In the genomic region with DNA sequence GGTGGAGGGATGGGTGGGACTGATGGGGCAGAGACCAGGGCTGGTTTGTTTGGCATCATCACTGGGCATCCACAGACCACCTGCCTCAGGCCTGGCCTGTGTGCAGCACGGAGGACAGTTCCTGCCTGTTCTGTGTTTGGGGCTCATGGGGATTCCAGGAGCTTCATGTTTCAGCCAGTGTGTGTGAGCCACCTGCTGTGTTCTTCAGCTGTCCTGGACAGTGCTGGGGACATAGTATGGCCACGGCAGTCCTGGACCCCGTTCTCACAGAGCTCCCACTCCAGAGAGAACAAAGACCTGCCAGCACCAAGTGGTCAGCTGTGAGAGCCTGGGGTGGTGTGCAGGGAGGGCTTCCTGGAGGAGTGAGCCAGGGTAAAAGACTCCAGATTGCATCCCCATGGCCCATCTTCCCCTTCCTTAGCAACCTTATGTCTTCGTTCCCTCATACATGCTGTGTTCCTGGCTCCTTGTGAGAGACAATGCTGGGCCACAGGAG, we compare ENCODE assay signal across 8 cellular contexts. TPM values are rescaled to one million over a fixed set of nuclear protein-coding genes. Genes with fewer than 3 reads are reported as not detected.
DNase-seq lines count a peak whose midpoint lies in the region; ATAC-seq and TF ChIP-seq lines count a peak whose summit lies in the region.

No MANE protein-coding gene starts in this region.

- CTCF ChIA-PET in SK-N-SH (lab: Yijun Ruan, JAX) = interaction anchor here (0.6 to 5.5 kb wide), 26 partner anchors 10 to 338 kb away, joined by 3 to 105 read pairs (median 6); partner anchors contain the start of genes DMAC2, HNRNPUL1 and TGFB1

- no peaks in the 10 kb centered on the region; the same call in 1 of the 2 replicates for H4K20me1 ChIP-seq in SK-N-SH (ENCODE audit: insufficient read depth)

- no peak overlapping the region for H3K4me2 ChIP-seq in SK-N-SH

- no peak for TF ChIP-seq CTCF in SK-N-SH (IDR thresholded peaks at IDR 0.05)
- no peak for TF ChIP-seq CTCF in esophagus muscularis mucosa (IDR thresholded peaks at IDR 0.05)
- no peak for TF ChIP-seq CTCF in psoas muscle (IDR thresholded peaks at IDR 0.05)

- no peak for DNase-seq in SK-N-SH
- no peak for DNase-seq in esophagus muscularis mucosa (ENCODE audit: extremely low spot score)
- no peak for DNase-seq in psoas muscle
- no peak for DNase-seq in hippocampal formation (lab: John Stamatoyannopoulos, UW)
- DNase-seq in kidney tubule cell (ENCODE audit: low spot score) = no peak
- DNase-seq in NCI-H1092 treated with DMSO at 0.1 percent for 48 hours (lab: John Stamatoyannopoulos, UW) = no peak
- no peak for DNase-seq in head of caudate nucleus

- peaks cover 14 to 19% of the 10 kb centered on the region in 2 experiments; a peak in 3 of 4 replicates for H3K4me1 ChIP-seq in SK-N-SH (ENCODE audit: control insufficient read depth in 1 of 2, insufficient read depth in 2 of 2, low read depth in 1 of 2, low read length in 1 of 2)
- peaks cover 31 to 50% (median 43%) of the 10 kb centered on the region in 4 donors for H3K4me1 ChIP-seq in esophagus muscularis mucosa
- peaks cover 34% of the 10 kb centered on the region for H3K4me1 ChIP-seq in psoas muscle

- 68% methylated on average over 3 of the region's 4 CpGs for WGBS in SK-N-SH (ENCODE audit: low lambda C conversion rate)
- 29% methylated on average over 3 of the region's 4 CpGs for WGBS in esophagus muscularis mucosa
- WGBS in psoas muscle, 3 donors = 10 to 15% (median 14%) methylated on average over 4 of the region's 4 CpGs

- TF ChIP-seq POLR2A in GM18526 (IDR thresholded peaks at IDR 0.05; ENCODE audit: extremely low read depth, insufficient read length) = peak; percentile 18
- no peak for TF ChIP-seq POLR2A in esophagus muscularis mucosa (IDR thresholded peaks at IDR 0.05; ENCODE audit: low read depth)

- H3K9me3 ChIP-seq in SK-N-SH (no peaks in the 10 kb centered on the region), esophagus muscularis mucosa (no peaks in the 10 kb centered on the region), psoas muscle (no peaks in the 10 kb centered on the region)

- no peaks in the 10 kb centered on the region for H3K9me2 ChIP-seq in SK-N-SH

- POLR2A ChIA-PET in SK-N-SH (lab: Yijun Ruan, JAX) = interaction anchor here (0.7 kb wide), 1 partner anchor 44 kb away, joined by 6 read pairs; the partner anchor contains the start of gene HNRNPUL1

- no peak overlapping the region for H2AFZ ChIP-seq in SK-N-SH (ENCODE audit: low read depth)

- TF ChIP-seq RAD21 in SK-N-SH (IDR thresholded peaks at IDR 0.05; ENCODE audit: low read length) = no peak

- TF ChIP-seq EP300 in SK-N-SH (IDR thresholded peaks at IDR 0.05; ENCODE audit: borderline replicate concordance in 1 of 2, low read depth in 1 of 2, low read length in 1 of 2) = no peak
- TF ChIP-seq EP300 in esophagus muscularis mucosa (IDR thresholded peaks at IDR 0.05) = no peak

- peak; percentile 1 to 11 (median 2) for ATAC-seq in psoas muscle

- H3K9ac ChIP-seq in SK-N-SH = no peak overlapping the region

- H3F3A ChIP-seq in SK-N-SH (replicated peaks; ENCODE audit: insufficient read depth) = peaks cover 72% of the 10 kb centered on the region

- no peaks in the 10 kb centered on the region for H3K27me3 ChIP-seq in SK-N-SH (ENCODE audit: insufficient read depth)
- H3K27me3 ChIP-seq in esophagus muscularis mucosa = no peaks in the 10 kb centered on the region
- no peaks in the 10 kb centered on the region for H3K27me3 ChIP-seq in psoas muscle (ENCODE audit: insufficient read depth in 3 of 3, low read length in 2 of 3)

- H3K4me3 ChIP-seq in SK-N-SH (ENCODE audit: low read depth in 2 of 2, low read length in 1 of 2) = no peak overlapping the region; a peak in 1 of 4 replicates
- peak overlapping the region in 1 of 4 donors; percentile 82 for H3K4me3 ChIP-seq in esophagus muscularis mucosa
- H3K4me3 ChIP-seq in psoas muscle = peak overlapping the region; percentile 83

- H3K27ac ChIP-seq in SK-N-SH (ENCODE audit: low read depth in 2 of 2, low read length in 1 of 2) (peak overlapping the region; percentile 36 to 95; a peak in 3 of 4 replicates), esophagus muscularis mucosa (replicated peaks in 1 of 4) (peak overlapping the region; percentile 88 to 98 (median 95)), psoas muscle (peak overlapping the region; percentile 93)

- H3K36me3 ChIP-seq in SK-N-SH (replicated peaks in 1 of 2; ENCODE audit: control insufficient read depth in 1 of 2, insufficient read depth in 2 of 2, low read length in 1 of 2) (peaks cover 51 to 52% of the 10 kb centered on the region in 2 experiments), esophagus muscularis mucosa (peaks cover 41 to 60% (median 56%) of the 10 kb centered on the region in 4 donors), psoas muscle (ENCODE audit: insufficient read depth in 1 of 2, low read depth in 1 of 2) (peaks cover 10 to 60% of the 10 kb centered on the region in 2 donors)

- peaks cover 32% of the 10 kb centered on the region for H3K79me2 ChIP-seq in SK-N-SH (ENCODE audit: insufficient read depth)

- intact Hi-C loops in esophagus muscularis mucosa (cut with DNase I) = loop anchor here (1.0 to 2.0 kb wide), 2 partner anchors 43 to 104 kb away; partner anchors contain the start of gene HNRNPUL1
- intact Hi-C loops in psoas muscle (cut with DNase I) = loop anchor here (2.0 to 5.0 kb wide), 6 partner anchors 41 to 181 kb away; partner anchors contain the start of genes DMAC2 (in 1 of the 2) and HNRNPUL1 (in 1 of the 2)
- intact Hi-C loops in head of caudate nucleus (cut with DNase I) = loop anchor here (2.0 kb wide), 1 partner anchor 43 kb away; the partner anchor contains the start of gene HNRNPUL1

TF ChIP-seq in SK-N-SH, 30 proteins besides CTCF, POLR2A, EP300 and RAD21:
- TF ChIP-seq SIN3A (IDR thresholded peaks at IDR 0.05; ENCODE audit: borderline replicate concordance, low read depth, low read length) (no peak), RXRA (IDR thresholded peaks at IDR 0.05; ENCODE audit: borderline replicate concordance, low read depth) (no peak), GATA2 (CRISPR knock-in tag; IDR thresholded peaks at IDR 0.05) (no peak), TEAD4 (IDR thresholded peaks at IDR 0.05; ENCODE audit: borderline replicate concordance, insufficient read depth) (no peak), ELF1 (IDR thresholded peaks at IDR 0.05) (no peak)
- TF ChIP-seq, protein P1, sequence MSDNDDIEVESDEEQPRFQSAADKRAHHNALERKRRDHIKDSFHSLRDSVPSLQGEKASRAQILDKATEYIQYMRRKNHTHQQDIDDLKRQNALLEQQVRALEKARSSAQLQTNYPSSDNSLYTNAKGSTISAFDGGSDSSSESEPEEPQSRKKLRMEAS (IDR thresholded peaks at IDR 0.05; ENCODE audit: low read depth) = no peak
- TF ChIP-seq, protein P2, sequence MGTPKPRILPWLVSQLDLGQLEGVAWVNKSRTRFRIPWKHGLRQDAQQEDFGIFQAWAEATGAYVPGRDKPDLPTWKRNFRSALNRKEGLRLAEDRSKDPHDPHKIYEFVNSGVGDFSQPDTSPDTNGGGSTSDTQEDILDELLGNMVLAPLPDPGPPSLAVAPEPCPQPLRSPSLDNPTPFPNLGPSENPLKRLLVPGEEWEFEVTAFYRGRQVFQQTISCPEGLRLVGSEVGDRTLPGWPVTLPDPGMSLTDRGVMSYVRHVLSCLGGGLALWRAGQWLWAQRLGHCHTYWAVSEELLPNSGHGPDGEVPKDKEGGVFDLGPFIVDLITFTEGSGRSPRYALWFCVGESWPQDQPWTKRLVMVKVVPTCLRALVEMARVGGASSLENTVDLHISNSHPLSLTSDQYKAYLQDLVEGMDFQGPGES (IDR thresholded peaks at IDR 0.05; ENCODE audit: low read depth, low read length) = no peak
TF ChIP-seq in SK-N-SH: peak in this region for 0.

RNA-seq across cellular contexts. Expression of gene CCDC97, which starts 2.0 kb away (rescaled TPM):
- polyA plus RNA-seq in SK-N-SH (2012; rRNA removed) = 8.7 and 9.6 TPM in 2 replicates
- polyA plus RNA-seq in SK-N-SH (2012; cell fraction: cytosol; rRNA removed) = 5.3 and 6.8 TPM in 2 replicates
- polyA plus RNA-seq in SK-N-SH (2012; cell fraction: nucleus; rRNA removed) = 11.7 and 13.7 TPM in 2 replicates
- 10 to 100 TPM; 11.6 to 21.2 (median 14.8) TPM for total RNA-seq in esophagus muscularis mucosa
- 10 to 100 TPM; 15.5 to 25.7 (median 21.6) TPM for total RNA-seq in psoas muscle
- 10 to 100 TPM; 13.7 to 23.7 (median 19.9) TPM for polyA plus RNA-seq in psoas muscle

RNA-seq across cellular contexts. Expression of gene HNRNPUL1, which starts 43.8 kb away (rescaled TPM):
- polyA plus RNA-seq in SK-N-SH (2012; rRNA removed) = 34.2 and 41.5 TPM in 2 replicates
- 32.5 and 33.9 TPM in 2 replicates for polyA plus RNA-seq in SK-N-SH (2012; cell fraction: cytosol; rRNA removed)
- 35.8 and 43.2 TPM in 2 replicates for polyA plus RNA-seq in SK-N-SH (2012; cell fraction: nucleus; rRNA removed)
- total RNA-seq in esophagus muscularis mucosa = 100 to 1,000 TPM; 148 to 207 (median 179) TPM
- 100 to 1,000 TPM in 2 of 4 donors, 10 to 100 TPM in 2; 82.2 to 129 (median 105) TPM for total RNA-seq in psoas muscle
- 10 to 100 TPM; 54.3 to 82.3 (median 69.2) TPM for polyA plus RNA-seq in psoas muscle

RNA-seq across cellular contexts. Expression of gene TGFB1, which starts 45.7 kb away (rescaled TPM):
- 13.5 and 25.5 TPM in 2 replicates for polyA plus RNA-seq in SK-N-SH (2012; rRNA removed)
- 13.0 and 21.4 TPM in 2 replicates for polyA plus RNA-seq in SK-N-SH (2012; cell fraction: cytosol; rRNA removed)
- polyA plus RNA-seq in SK-N-SH (2012; cell fraction: nucleus; rRNA removed) = 75.1 and 149 TPM in 2 replicates
- total RNA-seq in esophagus muscularis mucosa = 10 to 100 TPM; 29.8 to 52.4 (median 31.8) TPM
- total RNA-seq in psoas muscle = 10 to 100 TPM in 2 of 4 donors, 1 to 10 TPM in 2; 8.2 to 10.8 (median 10.1) TPM
- polyA plus RNA-seq in psoas muscle = 10 to 100 TPM in 1 of 3 donors, 1 to 10 TPM in 2; 2.8 to 10.5 (median 3.2) TPM

RNA-seq across cellular contexts. Expression of gene B9D2, which starts 55.9 kb away (rescaled TPM):
- polyA plus RNA-seq in SK-N-SH (2012; rRNA removed) = 9.0 and 13.3 TPM in 2 replicates
- 9.6 and 10.5 TPM in 2 replicates for polyA plus RNA-seq in SK-N-SH (2012; cell fraction: cytosol; rRNA removed)
- 8.1 and 9.0 TPM in 2 replicates for polyA plus RNA-seq in SK-N-SH (2012; cell fraction: nucleus; rRNA removed)
- total RNA-seq in esophagus muscularis mucosa = 1 to 10 TPM; 4.9 to 9.3 (median 6.9) TPM
- total RNA-seq in psoas muscle = 1 to 10 TPM; 1.7 to 2.5 (median 2.0) TPM
- 10 to 100 TPM in 1 of 3 donors, 1 to 10 TPM in 2; 7.9 to 13.1 (median 9.3) TPM for polyA plus RNA-seq in psoas muscle
